ENCODE assay signal across 23 cellular contexts in genomic region chr15:76274821-76275220, GRCh38.
"Had no signal": no experiment of that assay in that cellular context is flagged by ENCODE, and none has a peak within 500 bp of the region (broad histone marks: within the 10 kb centered on the region; RNA-seq: fewer than 3 reads in every experiment).

No MANE protein-coding gene starts in this region.

- H3K4me1 ChIP-seq: Peyer's patch had no signal

- H3K9me3 Mint-ChIP-seq: activated T-helper 1 cell treated with anti-CD3 and anti-CD28 coated beads, Interleukin-12 subunit alpha, Interleukin-12 subunit beta, Interleukin-2, Interleukin-4 antibody, amounts not matched to agents 30 ng/mL and 10 ng/mL and 1 ng/mL, durations not matched to agents 14 hours and 24 hours and 36 hours had no signal

- H3K27me3 Mint-ChIP-seq: activated CD8-positive, alpha-beta T cell treated with anti-CD3 and anti-CD28 coated beads for 36 hours; activated naive CD8-positive, alpha-beta T cell; brain; T-cell had no signal

- H3K9me3 ChIP-seq: MG63, Peyer's patch had no signal

- DNase-seq: activated CD4-positive, alpha-beta T cell treated with anti-CD3 and anti-CD28 coated beads for 4 hours; activated CD8-positive, alpha-beta memory T cell treated with anti-CD3 and anti-CD28 coated beads, Interleukin-2, amount 50 U/mL, for 48 hours; activated CD8-positive, alpha-beta T cell treated with anti-CD3 and anti-CD28 coated beads for 36 hours; activated effector memory CD4-positive, alpha-beta T cell treated with Interleukin-2 at 50 U/mL for 16 hours; activated naive CD4-positive, alpha-beta T cell; activated T-cell treated with anti-CD3 and anti-CD28 coated beads, Interleukin-2, amount 50 U/mL, for 1 hour; amygdala; MG63; NCI-H1105; NCI-H1436; NCI-H2081; NCI-H510A treated with DMSO at 0.1 percent for 48 hours; NCI-H69; NK-92 treated with Interleukin-12 subunit alpha and Interleukin-12 subunit beta, amount 100 ng/mL, for 24 hours; Peyer's patch; SHP77; T-cell; T-helper 2 cell; T1000 had no signal

- ATAC-seq: activated CD4-positive, CD25-positive, alpha-beta regulatory T cell treated with anti-CD3 and anti-CD28 coated beads, Interleukin-2, amount 50 U/mL, for 24 hours; activated CD8-positive, alpha-beta T cell treated with anti-CD3 and anti-CD28 coated beads for 36 hours; T-cell had no signal

- H3K4me3 ChIP-seq: MG63, Peyer's patch had no signal

- H3K27ac ChIP-seq: Peyer's patch had no signal

- H3K27me3 ChIP-seq: MG63, Peyer's patch had no signal

- H3K4me3 Mint-ChIP-seq: activated CD8-positive, alpha-beta T cell treated with anti-CD3 and anti-CD28 coated beads for 36 hours; activated naive CD8-positive, alpha-beta T cell; activated T-helper 1 cell treated with anti-CD3 and anti-CD28 coated beads, Interleukin-12 subunit alpha, Interleukin-12 subunit beta, Interleukin-2, Interleukin-4 antibody, amounts not matched to agents 30 ng/mL and 10 ng/mL and 1 ng/mL, durations not matched to agents 14 hours and 24 hours and 36 hours; brain; T-cell had no signal

- H3K27ac Mint-ChIP-seq: activated CD8-positive, alpha-beta T cell treated with anti-CD3 and anti-CD28 coated beads for 36 hours; activated naive CD8-positive, alpha-beta T cell; activated T-helper 1 cell treated with anti-CD3 and anti-CD28 coated beads, Interleukin-12 subunit alpha, Interleukin-12 subunit beta, Interleukin-2, Interleukin-4 antibody, amounts not matched to agents 30 ng/mL and 10 ng/mL and 1 ng/mL, durations not matched to agents 14 hours and 24 hours and 36 hours; T-cell had no signal

- H3K4me1 Mint-ChIP-seq: brain, T-cell had no signal
